Comparison of ENCODE assay signal across 8 cellular contexts in the genomic region with DNA sequence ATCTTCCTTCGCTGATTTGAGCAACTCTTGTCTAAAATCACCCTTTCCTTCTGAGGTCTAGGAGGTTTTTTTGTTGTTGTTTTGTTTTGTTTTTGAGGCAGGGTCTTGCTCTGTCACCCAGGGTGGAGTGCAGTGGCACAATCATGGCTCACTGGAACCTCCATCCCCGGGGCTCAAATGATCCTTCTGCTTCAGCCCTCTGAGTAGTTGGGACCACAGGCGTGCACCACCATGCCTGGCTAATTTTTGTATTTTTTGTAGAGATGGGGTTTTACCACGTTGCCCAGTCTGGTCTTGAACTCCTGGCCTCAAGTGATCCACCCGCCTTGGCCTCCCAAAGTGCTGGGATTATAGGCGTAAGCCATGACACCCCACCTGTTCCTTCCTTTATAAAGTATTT. TPM values are rescaled to one million over a fixed set of nuclear protein-coding genes. Genes with fewer than 3 reads are reported as not detected.
A peak's percentile ranks its signal among the peaks of the same experiment; 100 is the strongest.
DNase-seq lines count a peak whose midpoint lies in the region; ATAC-seq, FAIRE-seq and TF ChIP-seq lines count a peak whose summit lies in the region.
"Not testable (repeated sequence)": the region's sequence is repeated elsewhere in the genome, so short reads cannot be mapped to it uniquely, and the experiment has no call there.

No MANE protein-coding gene starts in this region.

- peaks cover 61% of the 10 kb centered on the region for H3K79me2 ChIP-seq in KMS-11 (ENCODE audit: insufficient read depth, low read depth)
- H3K79me2 ChIP-seq in osteoblast (ENCODE audit: insufficient read depth, low read length), result not testable (repeated sequence)

- CTCF ChIA-PET in CD4-positive, alpha-beta T cell (lab: Charles Lee), result interaction anchor here (1.1 to 2.7 kb wide), 4 partner anchors 9 to 67 kb away, joined by 3 to 105 read pairs (median 28); no protein-coding TSS in a partner anchor

- H3K4me3 ChIP-seq in KMS-11 (IDR thresholded peaks at IDR 0.05; ENCODE audit: insufficient read depth, low read depth, low read length) (peak overlapping the region; percentile 41), kidney (ENCODE audit: low read length in 2 of 2) (peak overlapping the region; percentile 75 to 82), suprapubic skin (peak overlapping the region; percentile 36)
- not testable (repeated sequence) for H3K4me3 ChIP-seq in osteoblast (ENCODE audit: insufficient read depth, low read length)

- peak overlapping the region; percentile 75; the same call in 1 of the 2 replicates for H3K9ac ChIP-seq in KMS-11
- H3K9ac ChIP-seq in kidney (ENCODE audit: low read length in 2 of 2), result peak overlapping the region in 1 of 2 donors; percentile 16

- H3K4me2 ChIP-seq in KMS-11, result peak overlapping the region; percentile 79
- peak overlapping the region; percentile 81 for H3K4me2 ChIP-seq in osteoblast (ENCODE audit: insufficient read depth, low read length)

- peak overlapping the region; percentile 90 for H3K4me3 Mint-ChIP-seq in CD4-positive, alpha-beta T cell
- peak overlapping the region; percentile 96 for H3K4me3 Mint-ChIP-seq in activated naive CD8-positive, alpha-beta T cell treated with anti-CD3 and anti-CD28 coated beads, Interleukin-2, amount 10 ng/mL, durations not matched to agents 7 days and 5 days
- H3K4me3 Mint-ChIP-seq in endothelial cell (ENCODE audit: unreplicated experiment), result peak overlapping the region; percentile 94

- intact Hi-C loops in CD4-positive, alpha-beta T cell (cut with DNase I, micrococcal nuclease), result loop anchor here (5.0 kb wide), 3 partner anchors 88 to 993 kb away; no protein-coding TSS in a partner anchor
- intact Hi-C loops in kidney (cut with DNase I), result not testable (repeated sequence)

- H2AFZ ChIP-seq in KMS-11 (ENCODE audit: low read depth); osteoblast (ENCODE audit: low read length): not testable (repeated sequence)

- WGBS in suprapubic skin, result 65% methylated on average over 6 of the region's 6 CpGs

- ATAC-seq in CD4-positive, alpha-beta T cell (ENCODE audit: poor library complexity), result not testable (repeated sequence)
- peak; percentile 14 for ATAC-seq in activated naive CD8-positive, alpha-beta T cell treated with anti-CD3 and anti-CD28 coated beads, Interleukin-2, amount 10 ng/mL, durations not matched to agents 7 days and 5 days (ENCODE audit: low read depth)

- H3K36me3 ChIP-seq in KMS-11 (ENCODE audit: insufficient read depth); kidney (ENCODE audit: control insufficient read depth in 1 of 2, insufficient read depth in 2 of 2, low read length in 2 of 2); osteoblast (ENCODE audit: insufficient read depth, low read length); suprapubic skin: not testable (repeated sequence)

- not testable (repeated sequence) for FAIRE-seq in kidney (lab: Jason Lieb, UNC)

- TF ChIP-seq CTCF in CD4-positive, alpha-beta T cell (IDR thresholded peaks at IDR 0.05); KMS-11 (conservative IDR thresholded peaks at IDR 0.05; ENCODE audit: low read depth, low read length); endothelial cell (IDR thresholded peaks at IDR 0.05; ENCODE audit: unreplicated experiment); kidney (IDR thresholded peaks at IDR 0.05; ENCODE audit: borderline replicate concordance, extremely low read depth, insufficient read depth); osteoblast (IDR thresholded peaks at IDR 0.05; ENCODE audit: extremely low read depth, low read depth, low read length); suprapubic skin (IDR thresholded peaks at IDR 0.05): not testable (repeated sequence)

- POLR2A ChIA-PET in CD4-positive, alpha-beta T cell (lab: Charles Lee), result interaction anchor here (1.1 to 3.3 kb wide), 5 partner anchors 8 to 66 kb away, joined by 3 to 120 read pairs (median 17); no protein-coding TSS in a partner anchor
- POLR2A ChIA-PET in activated naive CD8-positive, alpha-beta T cell treated with anti-CD3 and anti-CD28 coated beads, Interleukin-2, amount 10 ng/mL, durations not matched to agents 7 days and 5 days (lab: Charles Lee), result interaction anchor here (0.6 to 3.0 kb wide), 7 partner anchors 10 to 320 kb away, joined by 3 to 120 read pairs (median 11); a partner anchor contains a TSS

- H4K20me1 ChIP-seq in KMS-11 (ENCODE audit: insufficient read depth); osteoblast (ENCODE audit: insufficient read depth, low read length): not testable (repeated sequence)

- H3K27ac ChIP-seq in CD4-positive, alpha-beta T cell (ENCODE audit: low read depth, low read length), result peak overlapping the region; percentile 50
- peak overlapping the region; percentile 28; the same call in 1 of the 2 replicates for H3K27ac ChIP-seq in KMS-11
- not testable (repeated sequence) for H3K27ac ChIP-seq in kidney (ENCODE audit: low read depth in 2 of 2, low read length in 2 of 2); osteoblast (ENCODE audit: low read depth, low read length); suprapubic skin

- H3K27me3 Mint-ChIP-seq in CD4-positive, alpha-beta T cell; activated naive CD8-positive, alpha-beta T cell treated with anti-CD3 and anti-CD28 coated beads, Interleukin-2, amount 10 ng/mL, durations not matched to agents 7 days and 5 days; endothelial cell (ENCODE audit: unreplicated experiment): not testable (repeated sequence)

- peaks cover 55% of the 10 kb centered on the region for H3K4me1 Mint-ChIP-seq in CD4-positive, alpha-beta T cell (ENCODE audit: low read depth)
- H3K4me1 Mint-ChIP-seq in activated naive CD8-positive, alpha-beta T cell treated with anti-CD3 and anti-CD28 coated beads, Interleukin-2, amount 10 ng/mL, durations not matched to agents 7 days and 5 days, result peaks cover 46% of the 10 kb centered on the region
- peaks cover 30% of the 10 kb centered on the region for H3K4me1 Mint-ChIP-seq in endothelial cell (ENCODE audit: unreplicated experiment)

- not testable (repeated sequence) for H3K9me3 ChIP-seq in CD4-positive, alpha-beta T cell (ENCODE audit: control insufficient read depth, low read length); kidney (ENCODE audit: control insufficient read depth in 1 of 2, low read length in 2 of 2); osteoblast (ENCODE audit: low read depth, low read length); suprapubic skin

- H3K27ac Mint-ChIP-seq in CD4-positive, alpha-beta T cell, result peak overlapping the region; percentile 91
- peak overlapping the region; percentile 79 for H3K27ac Mint-ChIP-seq in activated naive CD8-positive, alpha-beta T cell treated with anti-CD3 and anti-CD28 coated beads, Interleukin-2, amount 10 ng/mL, durations not matched to agents 7 days and 5 days
- peak overlapping the region; percentile 88 for H3K27ac Mint-ChIP-seq in endothelial cell (ENCODE audit: unreplicated experiment)

- H3K27me3 ChIP-seq in CD4-positive, alpha-beta T cell (ENCODE audit: control insufficient read depth, insufficient read depth, low read length); KMS-11 (ENCODE audit: insufficient read depth, low read depth); osteoblast (ENCODE audit: insufficient read depth, low read length); suprapubic skin: not testable (repeated sequence)

- not testable (repeated sequence) for H3K9me3 Mint-ChIP-seq in CD4-positive, alpha-beta T cell; activated naive CD8-positive, alpha-beta T cell treated with anti-CD3 and anti-CD28 coated beads, Interleukin-2, amount 10 ng/mL, durations not matched to agents 7 days and 5 days; endothelial cell (ENCODE audit: unreplicated experiment)

- H3K36me3 Mint-ChIP-seq in CD4-positive, alpha-beta T cell (ENCODE audit: low read depth), result peaks cover 49% of the 10 kb centered on the region
- H3K36me3 Mint-ChIP-seq in activated naive CD8-positive, alpha-beta T cell treated with anti-CD3 and anti-CD28 coated beads, Interleukin-2, amount 10 ng/mL, durations not matched to agents 7 days and 5 days, result peaks cover 45% of the 10 kb centered on the region
- peaks cover 34% of the 10 kb centered on the region for H3K36me3 Mint-ChIP-seq in endothelial cell (ENCODE audit: low read depth, unreplicated experiment)

- DNase-seq in CD4-positive, alpha-beta T cell; activated naive CD8-positive, alpha-beta T cell treated with anti-CD3 and anti-CD28 coated beads, Interleukin-2, amount 10 ng/mL, durations not matched to agents 7 days and 5 days; endothelial cell (ENCODE audit: low spot score); kidney; osteoblast (ENCODE audit: insufficient read length, low spot score, missing footprints); suprapubic skin (ENCODE audit: low spot score in 2 of 2): not testable (repeated sequence)
- peak; percentile 12 to 25 for DNase-seq in activated CD4-positive, alpha-beta T cell treated with anti-CD3 and anti-CD28 coated beads, Interleukin-2, amount 50 U/mL, for 48 hours

- TF ChIP-seq POLR2A in suprapubic skin (IDR thresholded peaks at IDR 0.05), result not testable (repeated sequence)

- not testable (repeated sequence) for TF ChIP-seq EP300 in suprapubic skin (IDR thresholded peaks at IDR 0.05)

- peaks cover 49% of the 10 kb centered on the region for H3K4me1 ChIP-seq in KMS-11 (ENCODE audit: low read depth, poor library complexity, severe bottlenecking)
- not testable (repeated sequence) for H3K4me1 ChIP-seq in kidney (ENCODE audit: control insufficient read depth in 1 of 2, insufficient read depth in 1 of 2, low read depth in 1 of 2, low read length in 2 of 2); osteoblast (ENCODE audit: insufficient read depth, low read length)
- peaks cover 26% of the 10 kb centered on the region for H3K4me1 ChIP-seq in suprapubic skin

RNA-seq across cellular contexts. Expression of a gene that starts 1.3 kb away (rescaled TPM):
- total RNA-seq in CD4-positive, alpha-beta T cell, result 10 to 100 TPM; 12.6 to 13.7 TPM
- 10 to 100 TPM; 45.2 to 46.1 TPM for total RNA-seq in activated naive CD8-positive, alpha-beta T cell treated with anti-CD3 and anti-CD28 coated beads, Interleukin-2, amount 10 ng/mL, durations not matched to agents 7 days and 5 days
- total RNA-seq in endothelial cell (ENCODE audit: unreplicated experiment), result 38.6 TPM
- 24.6 TPM for total RNA-seq in kidney
- polyA plus RNA-seq in kidney (ENCODE audit: insufficient read depth, low read depth, low replicate concordance), result 4.5 TPM
- total RNA-seq in osteoblast, result 3.3 and 4.4 TPM in 2 replicates
- total RNA-seq in suprapubic skin, result 10 to 100 TPM in 1 of 4 donors, 1 to 10 TPM in 3; 3.7 to 19.0 (median 7.4) TPM
